8 cellular contexts compared by ENCODE assay signal in genomic region chr13:30394798-30395191, GRCh38. TPM values are rescaled to one million over a fixed set of nuclear protein-coding genes. Genes with fewer than 3 reads are reported as not detected.
A peak's percentile ranks its signal among the peaks of the same experiment; 100 is the strongest.
DNase-seq lines count a peak whose midpoint lies in the region; ATAC-seq and TF ChIP-seq lines count a peak whose summit lies in the region.

No MANE protein-coding gene starts in this region.

- ATAC-seq in GM19397 (IDR thresholded peaks at IDR 0.05; ENCODE audit: unreplicated experiment) (peak; percentile 62), HG03460 (IDR thresholded peaks at IDR 0.05; ENCODE audit: unreplicated experiment) (peak; percentile 54)
- peak; percentile 81 for ATAC-seq in activated naive CD8-positive, alpha-beta T cell treated with anti-CD3 and anti-CD28 coated beads, Interleukin-2, amount 10 ng/mL, durations not matched to agents 7 days and 5 days (ENCODE audit: low read depth)

- 0 to 3% (median 1%) methylated on average over 6 of the region's 6 CpGs for WGBS in stomach, 5 donors

- peak overlapping the region; percentile 88 for H3K4me3 Mint-ChIP-seq in activated naive CD8-positive, alpha-beta T cell treated with anti-CD3 and anti-CD28 coated beads, Interleukin-2, amount 10 ng/mL, durations not matched to agents 7 days and 5 days

- intact Hi-C loops in stomach (cut with DNase I; ENCODE audit: low total_unique reads) (no loop called here), posterior vena cava (cut with DNase I) (loop anchor here in 1 of 2 donors (10.0 kb wide), 1 partner anchor 180 kb away; no protein-coding TSS in a partner anchor)

- peak overlapping the region; percentile 75 to 100 (median 95) for H3K27ac ChIP-seq in stomach

- no peaks in the 10 kb centered on the region for H3K9me3 Mint-ChIP-seq in activated naive CD8-positive, alpha-beta T cell treated with anti-CD3 and anti-CD28 coated beads, Interleukin-2, amount 10 ng/mL, durations not matched to agents 7 days and 5 days

- peaks cover 0 to 18% (median 9%) of the 10 kb centered on the region in 4 donors for H3K4me1 ChIP-seq in stomach

- no peaks in the 10 kb centered on the region for H3K27me3 Mint-ChIP-seq in activated naive CD8-positive, alpha-beta T cell treated with anti-CD3 and anti-CD28 coated beads, Interleukin-2, amount 10 ng/mL, durations not matched to agents 7 days and 5 days

- TF ChIP-seq EP300 in stomach (IDR thresholded peaks at IDR 0.05): no peak

- POLR2A ChIA-PET in activated naive CD8-positive, alpha-beta T cell treated with anti-CD3 and anti-CD28 coated beads, Interleukin-2, amount 10 ng/mL, durations not matched to agents 7 days and 5 days (lab: Charles Lee): interaction anchor here (0.7 to 5.6 kb wide), 20 partner anchors 10 to 247 kb away, joined by 3 to 39 read pairs (median 4); partner anchors contain the start of genes HMGB1, KATNAL1, UBE2L5 and USPL1

- no peaks in the 10 kb centered on the region for H3K9me3 ChIP-seq in stomach

- peak overlapping the region; percentile 99 for H3K27ac Mint-ChIP-seq in activated naive CD8-positive, alpha-beta T cell treated with anti-CD3 and anti-CD28 coated beads, Interleukin-2, amount 10 ng/mL, durations not matched to agents 7 days and 5 days

- H3K36me3 Mint-ChIP-seq in activated naive CD8-positive, alpha-beta T cell treated with anti-CD3 and anti-CD28 coated beads, Interleukin-2, amount 10 ng/mL, durations not matched to agents 7 days and 5 days: peaks cover 2% of the 10 kb centered on the region

- peaks cover 31% of the 10 kb centered on the region for H3K4me1 Mint-ChIP-seq in activated naive CD8-positive, alpha-beta T cell treated with anti-CD3 and anti-CD28 coated beads, Interleukin-2, amount 10 ng/mL, durations not matched to agents 7 days and 5 days

- no peaks in the 10 kb centered on the region for H3K27me3 ChIP-seq in kidney epithelial cell (ENCODE audit: control insufficient read depth, insufficient read depth, low read length)
- no peaks in the 10 kb centered on the region for H3K27me3 ChIP-seq in stomach

- DNase-seq in AML-193 (lab: John Stamatoyannopoulos, UW) (peak; percentile 56 to 64), kidney epithelial cell (ENCODE audit: low read depth) (no peak), stomach (no peak), cerebellar cortex (ENCODE audit: low spot score) (no peak), posterior vena cava (ENCODE audit: low spot score) (no peak)
- DNase-seq in activated naive CD8-positive, alpha-beta T cell treated with anti-CD3 and anti-CD28 coated beads, Interleukin-2, amount 10 ng/mL, durations not matched to agents 7 days and 5 days: no peak

- H3K4me3 ChIP-seq in kidney epithelial cell (ENCODE audit: low read depth, low read length) (peak overlapping the region; percentile 26), stomach (peak overlapping the region; percentile 47 to 63 (median 50))

- no peak for TF ChIP-seq POLR2A in stomach (IDR thresholded peaks at IDR 0.05)

- TF ChIP-seq CTCF in kidney epithelial cell (IDR thresholded peaks at IDR 0.05; ENCODE audit: insufficient read depth, low read length, poor library complexity, severe bottlenecking) (no peak), stomach (IDR thresholded peaks at IDR 0.05) (peak in 2 of 7 experiments; percentile 15 to 22)

- no peaks in the 10 kb centered on the region for H3K36me3 ChIP-seq in kidney epithelial cell (ENCODE audit: control insufficient read depth, insufficient read depth, low read length)
- H3K36me3 ChIP-seq in stomach: no peaks in the 10 kb centered on the region

RNA-seq across cellular contexts. Expression of gene UBE2L5, which starts 27.5 kb away (rescaled TPM):
- total RNA-seq in activated naive CD8-positive, alpha-beta T cell treated with anti-CD3 and anti-CD28 coated beads, Interleukin-2, amount 10 ng/mL, durations not matched to agents 7 days and 5 days: not detected
- not detected in 2 replicates for total RNA-seq in kidney epithelial cell
- not detected for total RNA-seq in stomach
- not detected for polyA plus RNA-seq in stomach
- total RNA-seq in posterior vena cava: 1 to 10 TPM in 1 of 2 donors, under 1 TPM in 1; 0.14 to 1.2 TPM

Comparison
In these comparisons a context has a peak if more than half of its experiments do, and no peak if none do; other contexts are left out.
1. DNase-seq: peak in AML-193 (2 of 2); none in activated naive CD8-positive, alpha-beta T cell treated with anti-CD3 and anti-CD28 coated beads, Interleukin-2, amount 10 ng/mL, durations not matched to agents 7 days and 5 days (single experiment), kidney epithelial cell (single experiment), stomach (single experiment), cerebellar cortex (single experiment) and posterior vena cava (single experiment).
2. Peak in every context shown above with its lines, with median percentiles within 50 percentile points of each other: ATAC-seq.